In the genomic region with DNA sequence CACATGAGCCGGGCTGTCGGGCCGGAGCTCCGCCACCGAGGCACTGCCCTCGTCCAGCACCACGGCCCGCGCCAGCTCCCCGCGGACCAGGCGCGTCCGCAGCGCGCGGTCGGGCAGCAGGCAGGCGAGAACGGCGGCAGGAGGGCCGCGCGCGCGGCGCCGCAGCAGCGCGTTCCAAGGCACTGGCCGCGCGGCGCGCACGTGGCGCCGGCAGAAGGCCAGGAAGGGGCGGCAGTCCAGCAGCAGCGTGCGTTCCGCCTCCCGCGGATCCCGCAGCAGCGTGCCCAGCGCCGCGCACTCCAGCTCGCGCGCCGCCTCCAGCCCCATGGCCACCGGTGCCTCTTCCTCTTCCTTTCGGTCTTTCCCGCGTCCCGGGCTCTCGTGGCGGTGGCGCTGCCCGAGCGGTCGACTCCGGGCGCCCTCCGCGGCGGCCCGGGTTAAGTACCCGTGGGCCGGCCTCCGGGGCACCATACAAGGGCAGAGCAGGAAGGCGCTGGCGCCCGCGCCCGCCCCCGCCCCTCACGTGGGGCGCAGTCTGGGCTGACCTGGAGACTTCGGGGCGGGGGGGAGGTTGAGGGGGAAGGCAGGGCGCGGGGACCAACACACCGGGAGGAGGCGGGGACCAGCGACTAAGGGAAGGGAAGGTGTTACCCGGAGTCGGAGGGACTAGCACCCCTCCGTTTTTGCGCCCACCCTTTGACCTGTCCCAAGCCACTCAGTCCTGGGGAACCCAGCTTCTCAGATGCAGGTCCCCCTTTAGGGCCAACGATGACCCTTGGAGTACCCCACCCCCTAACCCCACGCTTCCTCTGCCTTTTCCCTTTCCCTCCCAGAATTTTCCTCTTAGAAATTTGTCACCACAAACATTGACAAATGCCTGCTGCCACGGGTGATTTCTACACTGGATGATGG, we compare ENCODE assay signal across 8 cellular contexts. TPM values are rescaled to one million over a fixed set of nuclear protein-coding genes. Genes with fewer than 3 reads are reported as not detected.
DNase-seq lines count a peak whose midpoint lies in the region; ATAC-seq and TF ChIP-seq lines count a peak whose summit lies in the region.

A gene with protein sequence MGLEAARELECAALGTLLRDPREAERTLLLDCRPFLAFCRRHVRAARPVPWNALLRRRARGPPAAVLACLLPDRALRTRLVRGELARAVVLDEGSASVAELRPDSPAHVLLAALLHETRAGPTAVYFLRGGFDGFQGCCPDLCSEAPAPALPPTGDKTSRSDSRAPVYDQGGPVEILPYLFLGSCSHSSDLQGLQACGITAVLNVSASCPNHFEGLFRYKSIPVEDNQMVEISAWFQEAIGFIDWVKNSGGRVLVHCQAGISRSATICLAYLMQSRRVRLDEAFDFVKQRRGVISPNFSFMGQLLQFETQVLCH (minus strand): TSS at position 413 of the 912 bp plus-strand sequence. CDS start 86 bp downstream, at position 327.

- H3K27me3 Mint-ChIP-seq in naive B cell, result no peaks in the 10 kb centered on the region
- H3K27me3 Mint-ChIP-seq in stimulated activated memory B cell treated with anti-CD40 and anti-IgM and Interleukin-4, amounts not matched to agents 10 μg/mL and 1 μg/mL and 100 μg/mL, for 72 hours, result no peaks in the 10 kb centered on the region

- H3K4me1 Mint-ChIP-seq in naive B cell, result peaks cover 32 to 68% (median 65%) of the 10 kb centered on the region in 3 donors
- peaks cover 78% of the 10 kb centered on the region for H3K4me1 Mint-ChIP-seq in stimulated activated memory B cell treated with anti-CD40 and anti-IgM and Interleukin-4, amounts not matched to agents 10 μg/mL and 1 μg/mL and 100 μg/mL, for 72 hours

- WGBS in esophagus squamous epithelium, 2 donors, result 16 to 31% methylated on average over 3 to 9 of the region's 95 CpGs

- H3K27me3 ChIP-seq in esophagus squamous epithelium, result no peaks in the 10 kb centered on the region

- no peak for TF ChIP-seq CTCF in esophagus squamous epithelium (IDR thresholded peaks at IDR 0.05)

- peak; percentile 59 for ATAC-seq in GM18909 (IDR thresholded peaks at IDR 0.05; ENCODE audit: poor library complexity, unreplicated experiment)
- ATAC-seq in HG03139 (IDR thresholded peaks at IDR 0.05; ENCODE audit: unreplicated experiment), result peak; percentile 45
- peak; percentile 52 to 53 for ATAC-seq in naive B cell (ENCODE audit: low read depth in 2 of 2)
- peak; percentile 81 for ATAC-seq in stimulated activated memory B cell treated with anti-CD40 and anti-IgM and Interleukin-4, amounts not matched to agents 10 μg/mL and 1 μg/mL and 100 μg/mL, for 72 hours

- peaks cover 16 to 62% (median 16%) of the 10 kb centered on the region in 3 donors for H3K4me1 ChIP-seq in esophagus squamous epithelium

- DNase-seq in Ammon's horn (ENCODE audit: low spot score), result peak; percentile 65
- peak; percentile 76 for DNase-seq in NOMO-1 treated with dmso at 0.1 percent for 144 hours (lab: John Stamatoyannopoulos, UW; ENCODE audit: unreplicated experiment)
- DNase-seq in activated T-cell treated with anti-CD3 and anti-CD28 coated beads, Interleukin-2, amount 50 U/mL, for 1 hour, result peak; percentile 96
- peak; percentile 48 for DNase-seq in esophagus squamous epithelium (lab: John Stamatoyannopoulos, UW)
- DNase-seq in naive B cell, result peak; percentile 94

- H3K27ac ChIP-seq in esophagus squamous epithelium, result peak within 1 kb of the TSS; percentile 55 to 75 (median 64)

- no peaks in the 10 kb centered on the region for H3K9me3 Mint-ChIP-seq in naive B cell
- no peaks in the 10 kb centered on the region for H3K9me3 Mint-ChIP-seq in stimulated activated memory B cell treated with anti-CD40 and anti-IgM and Interleukin-4, amounts not matched to agents 10 μg/mL and 1 μg/mL and 100 μg/mL, for 72 hours

- no peaks in the 10 kb centered on the region for H3K36me3 ChIP-seq in esophagus squamous epithelium

- H3K27ac Mint-ChIP-seq in naive B cell, result peak within 1 kb of the TSS; percentile 98 to 100 (median 99)
- peak within 1 kb of the TSS; percentile 96 for H3K27ac Mint-ChIP-seq in stimulated activated memory B cell treated with anti-CD40 and anti-IgM and Interleukin-4, amounts not matched to agents 10 μg/mL and 1 μg/mL and 100 μg/mL, for 72 hours

- H3K4me3 ChIP-seq in esophagus squamous epithelium, result peak within 1 kb of the TSS; percentile 50 to 82 (median 62)

- no peaks in the 10 kb centered on the region for H3K36me3 Mint-ChIP-seq in naive B cell
- H3K36me3 Mint-ChIP-seq in stimulated activated memory B cell treated with anti-CD40 and anti-IgM and Interleukin-4, amounts not matched to agents 10 μg/mL and 1 μg/mL and 100 μg/mL, for 72 hours, result peaks cover 27% of the 10 kb centered on the region

- intact Hi-C loops in esophagus squamous epithelium (cut with DNase I), result no loop called here

- TF ChIP-seq POLR2A in esophagus squamous epithelium (IDR thresholded peaks at IDR 0.05), result peak in 2 of 4 donors; percentile 56 to 85

- H3K4me3 Mint-ChIP-seq in naive B cell, result peak within 1 kb of the TSS; percentile 76 to 95 (median 92)
- peak within 1 kb of the TSS; percentile 93 for H3K4me3 Mint-ChIP-seq in stimulated activated memory B cell treated with anti-CD40 and anti-IgM and Interleukin-4, amounts not matched to agents 10 μg/mL and 1 μg/mL and 100 μg/mL, for 72 hours

- no peaks in the 10 kb centered on the region for H3K9me3 ChIP-seq in esophagus squamous epithelium

RNA-seq across cellular contexts. Expression of the gene that starts here (rescaled TPM):
- total RNA-seq in esophagus squamous epithelium, result 10 to 100 TPM in 1 of 4 donors, 1 to 10 TPM in 3; 1.5 to 10.3 (median 5.6) TPM
- polyA plus RNA-seq in naive B cell (ENCODE audit: low read depth in 6 of 6), result 100 to 1,000 TPM in 2 of 6 donors, 10 to 100 TPM in 4; 56.3 to 220 (median 95.9) TPM

Comparison
In these comparisons a context has a peak if more than half of its experiments do, and no peak if none do; other contexts are left out.
1. Peak in every context shown above with its lines: DNase-seq, ATAC-seq, H3K4me3 ChIP-seq and H3K27ac ChIP-seq.